Comparison of ENCODE assay signal across 16 cellular contexts in genomic region chr17:40180694-40181093, GRCh38. TPM values are rescaled to one million over a fixed set of nuclear protein-coding genes. Genes with fewer than 3 reads are reported as not detected.
DNase-seq lines count a peak whose midpoint lies in the region; ATAC-seq and TF ChIP-seq lines count a peak whose summit lies in the region.
"Had no signal": no experiment of that assay in that cellular context is flagged by ENCODE, and none has a peak within 500 bp of the region (broad histone marks: within the 10 kb centered on the region; RNA-seq: fewer than 3 reads in every experiment).

No MANE protein-coding gene starts in this region.

- H3F3A ChIP-seq in GM23248 (ENCODE audit: insufficient read depth): peaks cover 24% of the 10 kb centered on the region

- H3K9ac ChIP-seq in GM23248: no peak overlapping the region
- no peak overlapping the region for H3K9ac ChIP-seq in SK-N-MC (ENCODE audit: insufficient read length)
- H3K9ac ChIP-seq in skeletal muscle satellite cell (ENCODE audit: low read depth, low read length): no peak overlapping the region

- TF ChIP-seq CTCF in GM10266 (IDR thresholded peaks at IDR 0.05; ENCODE audit: control insufficient read depth, insufficient read depth, low read depth, missing control alignments): no peak

- no peaks in the 10 kb centered on the region for H3K27me3 ChIP-seq in GM23248 (replicated peaks; ENCODE audit: insufficient read depth)
- H3K27me3 ChIP-seq in skeletal muscle satellite cell (ENCODE audit: control insufficient read depth, insufficient read depth, low read length): no peaks in the 10 kb centered on the region

- no peak overlapping the region for H2AFZ ChIP-seq in GM23248

- H3K4me3 ChIP-seq in GM23248 (no peak overlapping the region), SK-N-MC (no peak overlapping the region), skeletal muscle satellite cell (ENCODE audit: low read length) (no peak overlapping the region)
- H3K4me3 ChIP-seq: thoracic aorta had no signal

- no peaks in the 10 kb centered on the region for H3K9me3 ChIP-seq in GM23248 (ENCODE audit: low read depth)
- no peaks in the 10 kb centered on the region for H3K9me3 ChIP-seq in SK-N-MC (ENCODE audit: low read depth, low read length)
- H3K9me3 ChIP-seq in skeletal muscle satellite cell (replicated peaks; ENCODE audit: low read length): no peaks in the 10 kb centered on the region
- H3K9me3 ChIP-seq: thoracic aorta had no signal

- in situ Hi-C loops in GM23248 (cut with MboI): no loop called here

- peak overlapping the region; percentile 17; the same call in 1 of the 2 replicates for H3K27ac ChIP-seq in GM23248
- H3K27ac ChIP-seq in SK-N-MC: peak overlapping the region; percentile 54; the same call in 1 of the 2 replicates
- H3K27ac ChIP-seq: thoracic aorta had no signal

- no peaks in the 10 kb centered on the region for H3K36me3 ChIP-seq in GM23248 (ENCODE audit: low read depth)
- H3K36me3 ChIP-seq in SK-N-MC (ENCODE audit: insufficient read depth, low read length): peaks cover 7% of the 10 kb centered on the region; the same call in 1 of the 2 replicates
- peaks cover 7% of the 10 kb centered on the region for H3K36me3 ChIP-seq in skeletal muscle satellite cell (ENCODE audit: insufficient read depth, low read length)
- H3K36me3 ChIP-seq: thoracic aorta had no signal

- no peaks in the 10 kb centered on the region for H3K79me2 ChIP-seq in GM23248 (ENCODE audit: insufficient read depth)

- WGBS in GM23248 (ENCODE audit: low coverage in 1 of 2, low lambda C conversion rate in 2 of 2, missing lambda C conversion rate in 2 of 2), 2 experiments: 72 to 83% methylated on average over 5 of the region's 5 CpGs

- intact Hi-C loops in left colon (cut with DNase I, micrococcal nuclease): no loop called here

- DNase-seq in GM23248 (no peak), SK-N-MC (ENCODE audit: low read depth, low spot score) (no peak), left colon (peak; percentile 90 to 95), GM10266 (ENCODE audit: extremely low spot score) (no peak)
- DNase-seq: activated CD4-positive, alpha-beta T cell treated with anti-CD3 and anti-CD28 coated beads for 1 hour; central memory CD4-positive, alpha-beta T cell; GF-D8; MM.1S; NCI-H2081 treated with DMSO at 0.1 percent for 48 hours; SHP77; stimulated activated CD4-positive, alpha-beta T cell treated with anti-CD3 and anti-CD28 coated beads, Interleukin-1b, Interleukin-23, amount 100 ng/mL, for 48 hours had no signal

- H3K4me2 ChIP-seq in GM23248 (ENCODE audit: unreplicated experiment) (no peak overlapping the region), skeletal muscle satellite cell (ENCODE audit: low read length) (peak overlapping the region; percentile 58)

- ATAC-seq in left colon (peak; percentile 61), GM21576 (IDR thresholded peaks at IDR 0.05; ENCODE audit: unreplicated experiment) (no peak), HG02840 (IDR thresholded peaks at IDR 0.05; ENCODE audit: low FRiP score, unreplicated experiment) (no peak), HG02642 (IDR thresholded peaks at IDR 0.05; ENCODE audit: poor library complexity, unreplicated experiment) (no peak)

- H3K9me2 ChIP-seq in GM23248 (ENCODE audit: insufficient read depth): no peaks in the 10 kb centered on the region

- H3K4me1 ChIP-seq in GM23248 (ENCODE audit: insufficient read depth): peaks cover 23% of the 10 kb centered on the region
- peaks cover 24% of the 10 kb centered on the region for H3K4me1 ChIP-seq in skeletal muscle satellite cell (ENCODE audit: control insufficient read depth, insufficient read depth, low read length)

- no peaks in the 10 kb centered on the region for H4K20me1 ChIP-seq in GM23248 (ENCODE audit: insufficient read depth)

RNA-seq across cellular contexts. Expression of gene RAPGEFL1, which starts 3.4 kb away (rescaled TPM):
- total RNA-seq in GM23248 (2014; rRNA removed; shearing (Covaris generic)): 0.51 and 0.76 TPM in 2 replicates
- 0.77 and 0.96 TPM in 2 replicates for polyA plus RNA-seq in GM23248 (2016; fragmentation: Nextera tagmentation; extraction: Ambion mirVana)
- 100 to 1,000 TPM; 149 to 194 TPM for total RNA-seq in left colon
- 0.66 and 1.3 TPM in 2 replicates for total RNA-seq in skeletal muscle satellite cell (2012; rRNA removed)

RNA-seq across cellular contexts. Expression of gene WIPF2, which starts 38.4 kb away (rescaled TPM):
- 5.9 and 6.2 TPM in 2 replicates for total RNA-seq in GM23248 (2014; rRNA removed; shearing (Covaris generic))
- 20.5 and 21.5 TPM in 2 replicates for polyA plus RNA-seq in GM23248 (2016; fragmentation: Nextera tagmentation; extraction: Ambion mirVana)
- 10 to 100 TPM; 43.6 to 53.6 TPM for total RNA-seq in left colon
- 4.8 and 5.6 TPM in 2 replicates for total RNA-seq in skeletal muscle satellite cell (2012; rRNA removed)

RNA-seq across cellular contexts. Expression of gene CASC3, which starts 40.4 kb away (rescaled TPM):
- total RNA-seq in GM23248 (2014; rRNA removed; shearing (Covaris generic)): 28.7 and 49.3 TPM in 2 replicates
- 37.1 and 39.1 TPM in 2 replicates for polyA plus RNA-seq in GM23248 (2016; fragmentation: Nextera tagmentation; extraction: Ambion mirVana)
- 10 to 100 TPM; 56.2 to 58.9 TPM for total RNA-seq in left colon
- total RNA-seq in skeletal muscle satellite cell (2012; rRNA removed): 34.7 and 35.2 TPM in 2 replicates

RNA-seq across cellular contexts. Expression of gene MSL1, which starts 58.9 kb away (rescaled TPM):
- total RNA-seq in GM23248 (2014; rRNA removed; shearing (Covaris generic)): 45.3 and 76.1 TPM in 2 replicates
- 8.9 and 9.0 TPM in 2 replicates for polyA plus RNA-seq in GM23248 (2016; fragmentation: Nextera tagmentation; extraction: Ambion mirVana)
- 10 to 100 TPM; 77.4 to 82.0 TPM for total RNA-seq in left colon
- 40.0 and 42.8 TPM in 2 replicates for total RNA-seq in skeletal muscle satellite cell (2012; rRNA removed)

Comparison
In these comparisons a context has a peak if more than half of its experiments do, and no peak if none do; other contexts are left out.
1. DNase-seq: peak in left colon (2 of 2); none in GM23248 (single experiment), SK-N-MC (single experiment) and GM10266 (single experiment).
2. RNA of gene RAPGEFL1, which starts 3.4 kb away (total RNA-seq): 149 to 194 TPM in left colon; 0.51 to 0.76 TPM in GM23248; every median in the first group is over 10 times any median in the second.